8 cellular contexts compared by ENCODE assay signal in genomic region chr7:72829964-72830354, GRCh38. TPM values are rescaled to one million over a fixed set of nuclear protein-coding genes. Genes with fewer than 3 reads are reported as not detected.
DNase-seq lines count a peak whose midpoint lies in the region; ATAC-seq and TF ChIP-seq lines count a peak whose summit lies in the region.
"Not testable (repeated sequence)": the region's sequence is repeated elsewhere in the genome, so short reads cannot be mapped to it uniquely, and the experiment has no call there.

No MANE protein-coding gene starts in this region.

- not testable (repeated sequence) for H3K9me2 ChIP-seq in OCI-LY1 (ENCODE audit: low read depth, low read length)

- H3K9me3 ChIP-seq in OCI-LY1 (ENCODE audit: low read length); right lobe of liver: not testable (repeated sequence)

- TF ChIP-seq CTCF in CD14-positive monocyte (IDR thresholded peaks at IDR 0.05) (peak; percentile 30), OCI-LY1 (IDR thresholded peaks at IDR 0.05; ENCODE audit: low read length) (peak; percentile 69), right lobe of liver (IDR thresholded peaks at IDR 0.05) (peak; percentile 9 to 42 (median 40))

- H3K36me3 Mint-ChIP-seq in CD14-positive monocyte, result peaks cover 29 to 36% of the 10 kb centered on the region in 2 donors

- DNase-seq in CD14-positive monocyte (ENCODE audit: low spot score), result not testable (repeated sequence)
- DNase-seq in HT-29 (ENCODE audit: low spot score), result peak; percentile 82
- DNase-seq in activated CD8-positive, alpha-beta memory T cell treated with anti-CD3 and anti-CD28 coated beads, Interleukin-2, amount 50 U/mL, for 1 hour (ENCODE audit: extremely low read depth), result peak; percentile 14
- DNase-seq in effector CD8-positive, alpha-beta T cell (lab: John Stamatoyannopoulos, UW), result peak; percentile 25
- peak in 2 of 3 donors; percentile 37 to 46 for DNase-seq in right lobe of liver
- peak; percentile 2 to 23 for DNase-seq in stimulated activated CD4-positive, alpha-beta T cell treated with anti-CD3 and anti-CD28 coated beads, Interleukin-1b, Interleukin-23, amount 100 ng/mL, for 4 hours (ENCODE audit: low read depth in 2 of 2)

- peak overlapping the region; percentile 81 for H3K9ac ChIP-seq in OCI-LY1 (ENCODE audit: low read length)

- not testable (repeated sequence) for H3K9me3 Mint-ChIP-seq in CD14-positive monocyte

- TF ChIP-seq POLR2A in right lobe of liver (IDR thresholded peaks at IDR 0.05), result peak; percentile 33

- H3K27ac ChIP-seq in OCI-LY1 (ENCODE audit: low read depth, low read length, poor library complexity, severe bottlenecking), result peak overlapping the region; percentile 73
- peak overlapping the region; percentile 78 to 95 (median 82) for H3K27ac ChIP-seq in right lobe of liver

- ATAC-seq in GM19397 (IDR thresholded peaks at IDR 0.05; ENCODE audit: unreplicated experiment) (peak; percentile 22), right lobe of liver (peak; percentile 57 to 64 (median 61))

- peak overlapping the region; percentile 75 for H3K4me3 ChIP-seq in OCI-LY1 (ENCODE audit: low read depth, low read length, poor library complexity, severe bottlenecking)
- peak overlapping the region; percentile 72 to 73 (median 72) for H3K4me3 ChIP-seq in right lobe of liver

- not testable (repeated sequence) for H4K20me1 ChIP-seq in OCI-LY1 (ENCODE audit: insufficient read depth, low read length)

- peak overlapping the region; percentile 90 to 98 (median 96) for H3K27ac Mint-ChIP-seq in CD14-positive monocyte

- not testable (repeated sequence) for H2AFZ ChIP-seq in OCI-LY1 (ENCODE audit: low read length)

- H3K4me2 ChIP-seq in OCI-LY1 (ENCODE audit: low read length), result peak overlapping the region; percentile 73

- peaks cover 22% of the 10 kb centered on the region for H3K4me1 ChIP-seq in OCI-LY1 (ENCODE audit: insufficient read depth, low read length, severe bottlenecking)
- H3K4me1 ChIP-seq in right lobe of liver, result not testable (repeated sequence)

- 0% methylated on average over 8 of the region's 8 CpGs for WGBS in right lobe of liver (ENCODE audit: insufficient coverage, low coverage, low lambda C conversion rate, missing lambda C conversion rate)

- not testable (repeated sequence) for H3K27me3 Mint-ChIP-seq in CD14-positive monocyte (ENCODE audit: low read depth in 3 of 3)

- peaks cover 27% of the 10 kb centered on the region for H3K79me2 ChIP-seq in OCI-LY1 (ENCODE audit: insufficient read depth, low read length)

- H3K4me1 Mint-ChIP-seq in CD14-positive monocyte, result peaks cover 19% of the 10 kb centered on the region

- H3K4me3 Mint-ChIP-seq in CD14-positive monocyte, result peak overlapping the region; percentile 91 to 100

- H3K36me3 ChIP-seq in OCI-LY1 (ENCODE audit: insufficient read depth, low read length) (peaks cover 39% of the 10 kb centered on the region), right lobe of liver (peaks cover 0 to 36% (median 16%) of the 10 kb centered on the region in 4 donors)

- intact Hi-C loops in CD14-positive monocyte (cut with micrococcal nuclease), result loop anchor here (5.0 to 10.0 kb wide), 2 partner anchors 85 to 97 kb away; partner anchors contain the start of gene POM121 (in 1 of the 2)
- intact Hi-C loops in right lobe of liver (cut with DNase I), result not testable (repeated sequence)

- not testable (repeated sequence) for H3K27me3 ChIP-seq in OCI-LY1 (ENCODE audit: insufficient read depth, low read length); right lobe of liver

- not testable (repeated sequence) for H3F3A ChIP-seq in OCI-LY1 (ENCODE audit: insufficient read depth, low read length)

RNA-seq across cellular contexts. Expression of gene TYW1B, which starts 2.0 kb away (rescaled TPM):
- under 1 TPM; 0.17 to 0.31 TPM for polyA plus RNA-seq in CD14-positive monocyte
- 1.5 and 2.5 TPM in 2 replicates for total RNA-seq in HT-29 (2014; rRNA removed; shearing (Covaris generic))
- 10 to 100 TPM in 1 of 6 experiments, 1 to 10 TPM in 5; 1.2 to 10.1 (median 2.5) TPM for total RNA-seq in right lobe of liver
